In the genomic region with DNA sequence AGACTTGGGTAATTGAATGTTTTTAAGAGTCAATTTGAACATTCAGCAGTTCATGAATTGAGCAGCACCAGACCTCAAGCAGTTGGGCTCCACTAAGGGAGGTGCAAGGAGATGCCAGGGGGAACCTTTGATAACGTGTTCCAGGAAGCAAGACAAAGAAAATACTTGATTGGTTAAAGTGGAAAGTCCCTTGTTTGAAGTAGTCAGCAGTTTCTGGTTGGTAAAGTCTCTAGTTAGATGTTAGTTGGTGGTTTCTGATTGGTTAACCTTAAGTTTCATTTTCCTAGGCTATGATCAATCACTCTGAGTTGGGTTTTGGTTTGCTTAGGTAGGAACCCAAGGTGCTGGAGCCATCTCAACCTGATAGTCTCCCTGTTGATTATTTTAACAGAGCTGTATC, we compare ENCODE assay signal across 9 cellular contexts. TPM values are rescaled to one million over a fixed set of nuclear protein-coding genes. Genes with fewer than 3 reads are reported as not detected.
A peak's percentile ranks its signal among the peaks of the same experiment; 100 is the strongest.
DNase-seq lines count a peak whose midpoint lies in the region; ATAC-seq and TF ChIP-seq lines count a peak whose summit lies in the region.
"Had no signal": no experiment of that assay in that cellular context is flagged by ENCODE, and none has a peak within 500 bp of the region (broad histone marks: within the 10 kb centered on the region; RNA-seq: fewer than 3 reads in every experiment).

No MANE protein-coding gene starts in this region.

- peak; percentile 37 for DNase-seq in GM13977 (ENCODE audit: low spot score)
- peak in 2 of 3 experiments; percentile 4 to 19 for DNase-seq in activated CD8-positive, alpha-beta memory T cell treated with anti-CD3 and anti-CD28 coated beads for 48 hours (ENCODE audit: low read depth in 2 of 3, low spot score in 2 of 3)
- DNase-seq in mucosa of gallbladder (ENCODE audit: low spot score): no peak
- DNase-seq in RWPE1 (ENCODE audit: low spot score): no peak
- DNase-seq in esophagus muscularis mucosa (ENCODE audit: extremely low spot score): no peak
- DNase-seq in endodermal cell: no peak

- 32% methylated on average over 1 of the region's 1 CpG for WGBS in esophagus muscularis mucosa
- WGBS in endodermal cell (ENCODE audit: insufficient coverage in 1 of 2, insufficient read length in 1 of 2), 2 experiments: 68 to 86% methylated on average over 1 of the region's 1 CpG

- H3K9me3 ChIP-seq in neutrophil (no peaks in the 10 kb centered on the region), esophagus muscularis mucosa (no peaks in the 10 kb centered on the region), endodermal cell (ENCODE audit: control insufficient read depth, low read length) (no peaks in the 10 kb centered on the region)

- no peak overlapping the region for H3K27ac Mint-ChIP-seq in endodermal cell

- H3K4me3 Mint-ChIP-seq in endodermal cell: no peak overlapping the region
- H3K4me3 Mint-ChIP-seq: neural crest cell had no signal

- H3K27ac ChIP-seq in neutrophil: peak overlapping the region; percentile 17
- no peak overlapping the region for H3K27ac ChIP-seq in RWPE1
- H3K27ac ChIP-seq in esophagus muscularis mucosa (replicated peaks in 1 of 4): no peak overlapping the region
- no peak overlapping the region for H3K27ac ChIP-seq in endodermal cell (ENCODE audit: low read depth, low read length)

- intact Hi-C loops in esophagus muscularis mucosa (cut with DNase I): loop anchor here (5.0 kb wide), 1 partner anchor 100 kb away; a partner anchor contains a TSS

- ATAC-seq in HG02885 (IDR thresholded peaks at IDR 0.05; ENCODE audit: poor library complexity, unreplicated experiment): peak; percentile 32

- peaks cover 5% of the 10 kb centered on the region for H3K36me3 Mint-ChIP-seq in endodermal cell (ENCODE audit: low read depth)

- peaks cover 6 to 7% of the 10 kb centered on the region in 2 experiments for H3K4me1 ChIP-seq in neutrophil (ENCODE audit: control insufficient read depth in 1 of 2, insufficient read depth in 1 of 2, low read depth in 1 of 2, low read length in 1 of 2)
- peaks cover 0 to 10% (median 5%) of the 10 kb centered on the region in 4 donors for H3K4me1 ChIP-seq in esophagus muscularis mucosa
- H3K4me1 ChIP-seq in endodermal cell (ENCODE audit: control insufficient read depth, insufficient read depth, low read length): no peaks in the 10 kb centered on the region

- TF ChIP-seq CTCF in GM13977 (IDR thresholded peaks at IDR 0.05; ENCODE audit: extremely low read depth, insufficient read depth, missing control alignments): no peak
- no peak for TF ChIP-seq CTCF in neutrophil (IDR thresholded peaks at IDR 0.05)
- TF ChIP-seq CTCF in RWPE1 (conservative IDR thresholded peaks at IDR 0.05; ENCODE audit: low read depth): no peak
- no peak for TF ChIP-seq CTCF in esophagus muscularis mucosa (IDR thresholded peaks at IDR 0.05)
- TF ChIP-seq CTCF in endodermal cell (conservative IDR thresholded peaks at IDR 0.05): no peak

- H3K27me3 Mint-ChIP-seq in endodermal cell (ENCODE audit: insufficient read depth): peaks cover 8% of the 10 kb centered on the region

- no peak overlapping the region for H3K4me3 ChIP-seq in neutrophil (ENCODE audit: low read depth in 1 of 2, low read length in 1 of 2)
- no peak overlapping the region for H3K4me3 ChIP-seq in esophagus muscularis mucosa
- no peak overlapping the region for H3K4me3 ChIP-seq in endodermal cell (ENCODE audit: low read length)

- no peak for TF ChIP-seq POLR2A in esophagus muscularis mucosa (IDR thresholded peaks at IDR 0.05; ENCODE audit: low read depth)

- peaks cover 1% of the 10 kb centered on the region for H3K4me1 Mint-ChIP-seq in endodermal cell

- CTCF ChIA-PET in RWPE1 (lab: Yijun Ruan, JAX): no interaction called here

- no peaks in the 10 kb centered on the region for H3K36me3 ChIP-seq in neutrophil
- H3K36me3 ChIP-seq in esophagus muscularis mucosa: peaks cover 0 to 14% (median 0%) of the 10 kb centered on the region in 4 donors
- H3K36me3 ChIP-seq in endodermal cell (ENCODE audit: control insufficient read depth, insufficient read depth, low read length): no peaks in the 10 kb centered on the region

- in situ Hi-C loops in GM13977 (cut with MboI; ENCODE audit: low pct_unique_long_range_greater_than_20kb, low sequenced_read_pairs, unreplicated experiment): no loop called here

- H3K9ac ChIP-seq in endodermal cell (ENCODE audit: extremely low read depth, low read length, poor library complexity, severe bottlenecking): no peak overlapping the region

- H3K9me3 Mint-ChIP-seq in endodermal cell: no peaks in the 10 kb centered on the region
- H3K9me3 Mint-ChIP-seq: neural crest cell had no signal

- POLR2A ChIA-PET in RWPE1 (lab: Yijun Ruan, JAX; ENCODE audit: low non-redundant PET): no interaction called here

- peaks cover 3% of the 10 kb centered on the region for H3K27me3 ChIP-seq in neutrophil
- H3K27me3 ChIP-seq in esophagus muscularis mucosa: no peaks in the 10 kb centered on the region
- H3K27me3 ChIP-seq in endodermal cell (ENCODE audit: control insufficient read depth, insufficient read depth, low read length, poor library complexity, severe bottlenecking): peaks cover 10% of the 10 kb centered on the region

- no peak for TF ChIP-seq EP300 in esophagus muscularis mucosa (IDR thresholded peaks at IDR 0.05)

RNA-seq across cellular contexts. Expression of a gene that starts 4.0 kb away (rescaled TPM):
- 12.3 TPM for total RNA-seq in mucosa of gallbladder
- 1 to 10 TPM; 3.8 to 5.2 (median 4.9) TPM for total RNA-seq in esophagus muscularis mucosa
- 10 to 100 TPM in 1 of 2 donors, 1 to 10 TPM in 1; 9.9 to 12.7 TPM for total RNA-seq in endodermal cell
- 0.71 TPM for polyA plus RNA-seq in endodermal cell (2013, experiment 1 of 2)
- polyA plus RNA-seq in endodermal cell (2013, experiment 2 of 2): 0.54 TPM

Comparison
In these comparisons a context has a peak if more than half of its experiments do, and no peak if none do; other contexts are left out.
1. DNase-seq: peak in GM13977 (single experiment) and activated CD8-positive, alpha-beta memory T cell treated with anti-CD3 and anti-CD28 coated beads for 48 hours (2 of 3); none in mucosa of gallbladder (single experiment), RWPE1 (single experiment), esophagus muscularis mucosa (single experiment) and endodermal cell (single experiment).